In the genomic region with DNA sequence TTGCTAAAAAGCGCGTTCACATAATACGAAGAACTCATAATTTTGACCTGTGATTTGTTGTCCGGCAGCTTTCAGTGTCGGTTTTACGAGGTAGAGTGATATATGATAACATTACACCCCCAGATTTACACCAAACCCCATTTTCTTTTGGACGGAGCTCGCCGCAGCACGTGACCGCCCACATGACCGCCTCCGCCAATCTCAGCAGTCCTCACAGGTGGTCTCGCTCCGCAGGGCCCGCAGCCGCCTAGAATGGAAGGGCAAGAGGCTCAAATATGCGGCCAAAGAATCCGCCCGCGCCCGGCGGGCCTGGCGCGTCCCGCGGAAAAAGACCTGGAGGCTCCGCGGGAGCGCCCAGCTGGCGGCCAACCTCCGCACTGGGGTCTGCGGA, we compare ENCODE assay signal across 1 cellular context.
A peak's percentile ranks its signal among the peaks of the same experiment; 100 is the strongest.
TF ChIP-seq lines count a peak whose summit lies in the region.

Gene HOXA7, minus strand, starts transcription at position 168 of the 391 bp plus-strand sequence. Its CDS starts 130 bp downstream, at position 38.

TF ChIP-seq in IMR-90, 13 proteins besides CTCF, POLR2A, EP300 and RAD21:
- TF ChIP-seq MAFK (IDR thresholded peaks at IDR 0.05; ENCODE audit: low read depth, low read length), result no peak
- TF ChIP-seq ELK1 (IDR thresholded peaks at IDR 0.05; ENCODE audit: borderline replicate concordance, low read depth, low read length), result no peak
- TF ChIP-seq, protein P1, sequence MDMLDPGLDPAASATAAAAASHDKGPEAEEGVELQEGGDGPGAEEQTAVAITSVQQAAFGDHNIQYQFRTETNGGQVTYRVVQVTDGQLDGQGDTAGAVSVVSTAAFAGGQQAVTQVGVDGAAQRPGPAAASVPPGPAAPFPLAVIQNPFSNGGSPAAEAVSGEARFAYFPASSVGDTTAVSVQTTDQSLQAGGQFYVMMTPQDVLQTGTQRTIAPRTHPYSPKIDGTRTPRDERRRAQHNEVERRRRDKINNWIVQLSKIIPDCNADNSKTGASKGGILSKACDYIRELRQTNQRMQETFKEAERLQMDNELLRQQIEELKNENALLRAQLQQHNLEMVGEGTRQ (IDR thresholded peaks at IDR 0.05; ENCODE audit: low read depth, low read length), result peak; percentile 100
- TF ChIP-seq CEBPB (IDR thresholded peaks at IDR 0.05; ENCODE audit: low read depth, low read length), result no peak
- TF ChIP-seq CHD1 (IDR thresholded peaks at IDR 0.05; ENCODE audit: low read depth, low read length), result no peak
- no peak for TF ChIP-seq RCOR1 (IDR thresholded peaks at IDR 0.05; ENCODE audit: insufficient replicate concordance, low read length)
- no peak for TF ChIP-seq MXI1 (IDR thresholded peaks at IDR 0.05; ENCODE audit: borderline replicate concordance, low read depth, low read length)
- peak; percentile 60 for TF ChIP-seq BHLHE40 (IDR thresholded peaks at IDR 0.05; ENCODE audit: low read depth, low read length)
- peak; percentile 96 for TF ChIP-seq FOS (IDR thresholded peaks at IDR 0.05; ENCODE audit: low read depth, low read length)
- no peak for TF ChIP-seq MAZ (IDR thresholded peaks at IDR 0.05; ENCODE audit: borderline replicate concordance, low read depth, low read length)
